Comparison of ENCODE assay signal across 23 cellular contexts in genomic region chr10:73408978-73409521, GRCh38. TPM values are rescaled to one million over a fixed set of nuclear protein-coding genes. Genes with fewer than 3 reads are reported as not detected.
DNase-seq lines count a peak whose midpoint lies in the region; ATAC-seq, FAIRE-seq and TF ChIP-seq lines count a peak whose summit lies in the region.
"Had no signal": no experiment of that assay in that cellular context is flagged by ENCODE, and none has a peak within 500 bp of the region (broad histone marks: within the 10 kb centered on the region; RNA-seq: fewer than 3 reads in every experiment).

No MANE protein-coding gene starts in this region.

- peaks cover 35% of the 10 kb centered on the region for H3K4me1 ChIP-seq in HepG2 (ENCODE audit: insufficient read depth, low read length)
- H3K4me1 ChIP-seq: BE2C had no signal

- H3K4me1 Mint-ChIP-seq in activated CD4-positive, alpha-beta T cell treated with anti-CD3 and anti-CD28 coated beads for 36 hours = peaks cover 63% of the 10 kb centered on the region
- H3K4me1 Mint-ChIP-seq in IgD-negative memory B cell = peaks cover 42 to 51% (median 46%) of the 10 kb centered on the region in 3 donors
- peaks cover 65% of the 10 kb centered on the region for H3K4me1 Mint-ChIP-seq in activated B cell treated with CpG ODN at 0.5 μM for 24 hours
- H3K4me1 Mint-ChIP-seq in neural crest cell = peaks cover 22% of the 10 kb centered on the region

- no peaks in the 10 kb centered on the region for H3K27me3 Mint-ChIP-seq in activated CD4-positive, alpha-beta T cell treated with anti-CD3 and anti-CD28 coated beads for 36 hours
- H3K27me3 Mint-ChIP-seq in IgD-negative memory B cell (no peaks in the 10 kb centered on the region), activated B cell treated with CpG ODN at 0.5 μM for 24 hours (no peaks in the 10 kb centered on the region), neural crest cell (ENCODE audit: low read depth) (no peaks in the 10 kb centered on the region)

- no peak overlapping the region for H3K4me3 ChIP-seq in HepG2 (replicated peaks in 1 of 3; ENCODE audit: insufficient read depth in 1 of 3, low read depth in 2 of 3, low read length in 3 of 3)
- H3K4me3 ChIP-seq: GM23248, SK-N-MC had no signal

- H3K36me3 Mint-ChIP-seq in activated CD4-positive, alpha-beta T cell treated with anti-CD3 and anti-CD28 coated beads for 36 hours (ENCODE audit: low read depth) = peaks cover 30% of the 10 kb centered on the region
- H3K36me3 Mint-ChIP-seq in IgD-negative memory B cell (peaks cover 5% of the 10 kb centered on the region), activated B cell treated with CpG ODN at 0.5 μM for 24 hours (ENCODE audit: low read depth) (peaks cover 35% of the 10 kb centered on the region), neural crest cell (ENCODE audit: low read depth) (no peaks in the 10 kb centered on the region)

- H3K36me3 ChIP-seq in HepG2 (replicated peaks in 1 of 2; ENCODE audit: control insufficient read depth in 1 of 2, insufficient read depth in 2 of 2, low read length in 2 of 2) = peaks cover 0 to 6% of the 10 kb centered on the region in 2 experiments; a peak in 1 of 5 replicates
- H3K36me3 ChIP-seq: BE2C had no signal

- H3K9me3 Mint-ChIP-seq in activated CD4-positive, alpha-beta T cell treated with anti-CD3 and anti-CD28 coated beads for 36 hours (ENCODE audit: low read depth) = no peaks in the 10 kb centered on the region
- no peaks in the 10 kb centered on the region for H3K9me3 Mint-ChIP-seq in IgD-negative memory B cell
- H3K9me3 Mint-ChIP-seq in activated B cell treated with CpG ODN at 0.5 μM for 24 hours = no peaks in the 10 kb centered on the region
- no peaks in the 10 kb centered on the region for H3K9me3 Mint-ChIP-seq in neural crest cell
- H3K9me3 Mint-ChIP-seq: CD8-positive, alpha-beta T cell had no signal

- CTCF ChIA-PET in activated CD4-positive, alpha-beta T cell treated with anti-CD3 and anti-CD28 coated beads for 36 hours (lab: Charles Lee) = interaction anchor here (1.4 kb wide), 1 partner anchor 121 kb away, joined by 3 read pairs; no protein-coding TSS in a partner anchor
- CTCF ChIA-PET in activated B cell treated with CpG ODN at 0.5 μM for 24 hours (lab: Charles Lee) (no interaction called here), HepG2 (lab: Yijun Ruan, JAX; ENCODE audit: low intra/inter-chr PET ratio, low total read pairs) (no interaction called here)

- no peak for TF ChIP-seq EP300 in HepG2 (IDR thresholded peaks at IDR 0.05; ENCODE audit: low read depth in 2 of 2, low read length in 2 of 2)
- no peak for TF ChIP-seq EP300 in HepG2 (CRISPR knock-in tag; IDR thresholded peaks at IDR 0.05; ENCODE audit: borderline replicate concordance)

- H3K79me2 ChIP-seq in HepG2 (ENCODE audit: insufficient read depth, low read length) = peaks cover 79% of the 10 kb centered on the region

- TF ChIP-seq CTCF in activated B cell treated with CpG ODN at 0.5 μM for 24 hours (IDR thresholded peaks at IDR 0.05) (no peak), neural crest cell (conservative IDR thresholded peaks at IDR 0.05) (no peak), HepG2 (CRISPR knock-in tag; IDR thresholded peaks at IDR 0.05) (no peak)

- TF ChIP-seq POLR2A in HepG2 (IDR thresholded peaks at IDR 0.05; ENCODE audit: insufficient read depth in 1 of 2, low read depth in 2 of 2, low read length in 2 of 2) = no peak

- TF ChIP-seq RAD21 in HepG2 (CRISPR knock-in tag; IDR thresholded peaks at IDR 0.05) = no peak

- no peak overlapping the region for H2AFZ ChIP-seq in HepG2 (ENCODE audit: low read length)
- H2AFZ ChIP-seq: GM23248 had no signal

- 88% methylated on average over 4 of the region's 4 CpGs for WGBS in HepG2 (ENCODE audit: low lambda C conversion rate)

- in situ Hi-C loops in HepG2 (cut with HindIII; ENCODE audit: extremely low pct_ligation_motif_present, low pct_unique_long_range_greater_than_20kb) = no loop called here

- intact Hi-C loops in activated CD4-positive, alpha-beta T cell treated with anti-CD3 and anti-CD28 coated beads for 36 hours (cut with DNase I, micrococcal nuclease) = no loop called here
- intact Hi-C loops in activated B cell treated with CpG ODN at 0.5 μM for 24 hours (cut with micrococcal nuclease) = no loop called here
- intact Hi-C loops in Right ventricle myocardium superior (cut with DNase I) = no loop called here
- intact Hi-C loops in HepG2 (cut with micrococcal nuclease; ENCODE audit: unreplicated experiment) = no loop called here

- no peak overlapping the region for H3K4me2 ChIP-seq in HepG2 (ENCODE audit: low read depth, low read length)

- no peak overlapping the region for H3K4me3 Mint-ChIP-seq in activated CD4-positive, alpha-beta T cell treated with anti-CD3 and anti-CD28 coated beads for 36 hours
- peak overlapping the region in 2 of 4 donors; percentile 81 to 96 for H3K4me3 Mint-ChIP-seq in IgD-negative memory B cell
- peak overlapping the region; percentile 3 for H3K4me3 Mint-ChIP-seq in activated B cell treated with CpG ODN at 0.5 μM for 24 hours
- H3K4me3 Mint-ChIP-seq in neural crest cell = peak overlapping the region; percentile 76

- no peak for DNase-seq in activated CD4-positive, alpha-beta T cell treated with anti-CD3 and anti-CD28 coated beads for 36 hours
- DNase-seq in activated CD4-positive, alpha-beta T cell treated with anti-CD3 and anti-CD28 coated beads, Interleukin-2, amount 50 U/mL, for 4 hours = no peak
- DNase-seq in activated B cell treated with CpG ODN at 0.5 μM for 24 hours (no peak), neural crest cell (ENCODE audit: low read depth, low spot score) (no peak), Right ventricle myocardium superior (no peak), HepG2 (ENCODE audit: low spot score) (no peak)
- DNase-seq: BE2C; CD8-positive, alpha-beta T cell; DMS79; GM23248; HCEC 1CT; KG1; NCI-H1048; NCI-H1436; NCI-H2029; NCI-H2171; NCI-H446; NCI-H69; SHP77 had no signal

- no TSS peak for BruUV-seq in HepG2 (replicated peaks; lab: Mats Ljungman, UMichigan)

- peaks cover 16% of the 10 kb centered on the region for H4K20me1 ChIP-seq in HepG2 (ENCODE audit: insufficient read depth, low read length)

- H3K27ac ChIP-seq in HepG2 (ENCODE audit: extremely low read length, insufficient read depth, low read length) = no peak overlapping the region
- H3K27ac ChIP-seq: GM23248, SK-N-MC had no signal

- no peaks in the 10 kb centered on the region; a peak in 1 of 5 replicates for H3K27me3 ChIP-seq in HepG2 (ENCODE audit: control insufficient read depth in 1 of 2, insufficient read depth in 2 of 2, low read length in 2 of 2)
- H3K27me3 ChIP-seq: BE2C had no signal

- H3K27ac Mint-ChIP-seq in activated CD4-positive, alpha-beta T cell treated with anti-CD3 and anti-CD28 coated beads for 36 hours = peak overlapping the region; percentile 39
- H3K27ac Mint-ChIP-seq in IgD-negative memory B cell (peak overlapping the region in 2 of 3 donors; percentile 3 to 70), activated B cell treated with CpG ODN at 0.5 μM for 24 hours (no peak overlapping the region), neural crest cell (ENCODE audit: unreplicated experiment) (no peak overlapping the region)
- H3K27ac Mint-ChIP-seq: CD8-positive, alpha-beta T cell had no signal

- H3K9ac ChIP-seq in HepG2 (ENCODE audit: insufficient read depth, low read depth, low read length) = no peak overlapping the region
- H3K9ac ChIP-seq: GM23248 had no signal

- no peak for FAIRE-seq in HepG2 (lab: Jason Lieb, UNC)
- FAIRE-seq: D721Med had no signal

- POLR2A ChIA-PET in activated CD4-positive, alpha-beta T cell treated with anti-CD3 and anti-CD28 coated beads for 36 hours (lab: Charles Lee) = no interaction called here
- POLR2A ChIA-PET in activated B cell treated with CpG ODN at 0.5 μM for 24 hours (lab: Charles Lee) (no interaction called here), HepG2 (lab: Yijun Ruan, JAX) (no interaction called here)

- ATAC-seq in activated CD4-positive, alpha-beta T cell treated with anti-CD3 and anti-CD28 coated beads for 36 hours = no peak
- ATAC-seq in activated B cell treated with CpG ODN at 0.5 μM for 24 hours (ENCODE audit: low read depth) (no peak), Right ventricle myocardium superior (ENCODE audit: poor library complexity) (no peak), HepG2 (no peak), GM18520 (IDR thresholded peaks at IDR 0.05; ENCODE audit: unreplicated experiment) (no peak)
- ATAC-seq: CD8-positive, alpha-beta T cell had no signal

- H3K9me3 ChIP-seq in HepG2 (ENCODE audit: low read length) = no peaks in the 10 kb centered on the region
- H3K9me3 ChIP-seq: BE2C had no signal

RNA-seq across cellular contexts. Expression of gene ANXA7, which starts 4.8 kb away (rescaled TPM):
- total RNA-seq in activated CD4-positive, alpha-beta T cell treated with anti-CD3 and anti-CD28 coated beads for 36 hours = 100 to 1,000 TPM in 1 of 2 experiments, 10 to 100 TPM in 1; 94.6 to 118 TPM
- 158 TPM for polyA plus RNA-seq in IgD-negative memory B cell
- 150 TPM in 2 replicates for total RNA-seq in activated B cell treated with CpG ODN at 0.5 μM for 24 hours
- 48.1 and 48.8 TPM in 2 replicates for total RNA-seq in neural crest cell
- total RNA-seq in Right ventricle myocardium superior = 99.4 TPM
- 89.0 and 139 TPM in 2 replicates for total RNA-seq in HepG2 (2016; rRNA removed; fragmentation: Illumina TruSeq; extraction: Trizol)
- 10.5 and 13.7 TPM in 2 replicates for total RNA-seq in HepG2 (2016; cell fraction: cytosol; rRNA removed; fragmentation: Illumina TruSeq; extraction: Trizol; ENCODE audit: low read depth)
- total RNA-seq in HepG2 (2016; cell fraction: insoluble cytoplasmic fraction; rRNA removed; fragmentation: Illumina TruSeq; extraction: Trizol) = 94.2 and 145 TPM in 2 replicates
- 21.5 and 22.7 TPM in 2 replicates for total RNA-seq in HepG2 (2016; cell fraction: membrane; rRNA removed; fragmentation: Illumina TruSeq; extraction: Trizol)
- total RNA-seq in HepG2 (2016; cell fraction: nucleus; rRNA removed; fragmentation: Illumina TruSeq; extraction: Trizol) = 39.7 and 46.6 TPM in 2 replicates
- polyA plus RNA-seq in HepG2 (2011; rRNA removed) = 54.8 and 59.4 TPM in 2 replicates
- polyA plus RNA-seq in HepG2 (2011; cell fraction: cytosol; rRNA removed) = 38.7 and 48.7 TPM in 2 replicates
- 28.0 and 34.8 TPM in 2 replicates for polyA plus RNA-seq in HepG2 (2011; cell fraction: nucleus; rRNA removed)
- 48.1 and 51.9 TPM in 2 replicates for polyA plus RNA-seq in HepG2 (2012)
- 7.4 and 8.4 TPM in 2 replicates for polyA plus RNA-seq in HepG2 (2016; cell fraction: cytosol; fragmentation: Illumina TruSeq; extraction: Trizol; ENCODE audit: low read depth)
- 157 and 162 TPM in 2 replicates for polyA plus RNA-seq in HepG2 (2016; cell fraction: insoluble cytoplasmic fraction; fragmentation: Illumina TruSeq; extraction: Trizol; ENCODE audit: low read depth)
- 13.1 and 14.0 TPM in 2 replicates for polyA plus RNA-seq in HepG2 (2016; cell fraction: membrane; fragmentation: Illumina TruSeq; extraction: Trizol; ENCODE audit: low read depth)
- polyA plus RNA-seq in HepG2 (2016; cell fraction: nucleus; fragmentation: Illumina TruSeq; extraction: Trizol; ENCODE audit: insufficient read depth, low read depth) = 64.1 and 68.1 TPM in 2 replicates
- polyA minus RNA-seq in HepG2 (2011; rRNA and poly(A)+ RNA removed; ENCODE audit: low replicate concordance) = 99.7 and 122 TPM in 2 replicates
- 42.4 and 48.0 TPM in 2 replicates for polyA minus RNA-seq in HepG2 (2011; cell fraction: cytosol; rRNA and poly(A)+ RNA removed)
- 29.0 and 39.9 TPM in 2 replicates for polyA minus RNA-seq in HepG2 (2011; cell fraction: nucleus; rRNA and poly(A)+ RNA removed)

RNA-seq across cellular contexts. Expression of gene MSS51, which starts 24.3 kb away (rescaled TPM):
- total RNA-seq in activated CD4-positive, alpha-beta T cell treated with anti-CD3 and anti-CD28 coated beads for 36 hours = 1 to 10 TPM; 1.9 to 2.4 TPM
- polyA plus RNA-seq in IgD-negative memory B cell = 0.35 TPM
- 4.0 and 5.2 TPM in 2 replicates for total RNA-seq in activated B cell treated with CpG ODN at 0.5 μM for 24 hours
- total RNA-seq in neural crest cell = 2.1 and 2.6 TPM in 2 replicates
- 1.8 TPM for total RNA-seq in Right ventricle myocardium superior
- 0.18 and 0.91 TPM in 2 replicates for total RNA-seq in HepG2 (2016; rRNA removed; fragmentation: Illumina TruSeq; extraction: Trizol)
- 0.09 and 0.20 TPM in 2 replicates for total RNA-seq in HepG2 (2016; cell fraction: cytosol; rRNA removed; fragmentation: Illumina TruSeq; extraction: Trizol; ENCODE audit: low read depth)
- 0.25 and 0.78 TPM in 2 replicates for total RNA-seq in HepG2 (2016; cell fraction: insoluble cytoplasmic fraction; rRNA removed; fragmentation: Illumina TruSeq; extraction: Trizol)
- total RNA-seq in HepG2 (2016; cell fraction: membrane; rRNA removed; fragmentation: Illumina TruSeq; extraction: Trizol) = 0.12 and 0.24 TPM in 2 replicates
- 1.7 and 1.8 TPM in 2 replicates for total RNA-seq in HepG2 (2016; cell fraction: nucleus; rRNA removed; fragmentation: Illumina TruSeq; extraction: Trizol)
- 2.3 and 2.4 TPM in 2 replicates for polyA plus RNA-seq in HepG2 (2011; rRNA removed)
- polyA plus RNA-seq in HepG2 (2011; cell fraction: cytosol; rRNA removed) = 0.52 and 0.54 TPM in 2 replicates
- 7.4 and 7.6 TPM in 2 replicates for polyA plus RNA-seq in HepG2 (2011; cell fraction: nucleus; rRNA removed)
- 0.76 and 1.1 TPM in 2 replicates for polyA plus RNA-seq in HepG2 (2012)
- polyA plus RNA-seq in HepG2 (2016; cell fraction: cytosol; fragmentation: Illumina TruSeq; extraction: Trizol; ENCODE audit: low read depth) = 0.09 TPM in 1 of 2 replicates, not detected in the other
- 0.12 and 0.15 TPM in 2 replicates for polyA plus RNA-seq in HepG2 (2016; cell fraction: insoluble cytoplasmic fraction; fragmentation: Illumina TruSeq; extraction: Trizol; ENCODE audit: low read depth)
- polyA plus RNA-seq in HepG2 (2016; cell fraction: membrane; fragmentation: Illumina TruSeq; extraction: Trizol; ENCODE audit: low read depth) = 0.11 and 0.16 TPM in 2 replicates
- polyA plus RNA-seq in HepG2 (2016; cell fraction: nucleus; fragmentation: Illumina TruSeq; extraction: Trizol; ENCODE audit: insufficient read depth, low read depth) = 2.8 and 3.4 TPM in 2 replicates
- 2.2 and 2.7 TPM in 2 replicates for polyA minus RNA-seq in HepG2 (2011; rRNA and poly(A)+ RNA removed; ENCODE audit: low replicate concordance)
- 0.26 and 0.30 TPM in 2 replicates for polyA minus RNA-seq in HepG2 (2011; cell fraction: cytosol; rRNA and poly(A)+ RNA removed)
- 6.8 and 7.6 TPM in 2 replicates for polyA minus RNA-seq in HepG2 (2011; cell fraction: nucleus; rRNA and poly(A)+ RNA removed)

RNA-seq across cellular contexts. Expression of gene CFAP70, which starts 50.4 kb away (rescaled TPM):
- total RNA-seq in activated CD4-positive, alpha-beta T cell treated with anti-CD3 and anti-CD28 coated beads for 36 hours = under 1 TPM; 0.58 to 0.71 TPM
- polyA plus RNA-seq in IgD-negative memory B cell = 0.43 TPM
- total RNA-seq in activated B cell treated with CpG ODN at 0.5 μM for 24 hours = 1.2 and 1.7 TPM in 2 replicates
- total RNA-seq in neural crest cell = 0.65 and 0.84 TPM in 2 replicates
- 1.5 TPM for total RNA-seq in Right ventricle myocardium superior
- total RNA-seq in HepG2 (2016; rRNA removed; fragmentation: Illumina TruSeq; extraction: Trizol) = 0.13 and 0.27 TPM in 2 replicates
- 0.09 TPM in 1 of 2 replicates, not detected in the other for total RNA-seq in HepG2 (2016; cell fraction: cytosol; rRNA removed; fragmentation: Illumina TruSeq; extraction: Trizol; ENCODE audit: low read depth)
- total RNA-seq in HepG2 (2016; cell fraction: insoluble cytoplasmic fraction; rRNA removed; fragmentation: Illumina TruSeq; extraction: Trizol) = 0.24 and 0.25 TPM in 2 replicates
- 0.06 and 0.10 TPM in 2 replicates for total RNA-seq in HepG2 (2016; cell fraction: membrane; rRNA removed; fragmentation: Illumina TruSeq; extraction: Trizol)
- total RNA-seq in HepG2 (2016; cell fraction: nucleus; rRNA removed; fragmentation: Illumina TruSeq; extraction: Trizol) = 0.37 and 0.47 TPM in 2 replicates
- polyA plus RNA-seq in HepG2 (2011; rRNA removed) = 0.33 and 0.38 TPM in 2 replicates
- 0.08 and 0.14 TPM in 2 replicates for polyA plus RNA-seq in HepG2 (2011; cell fraction: cytosol; rRNA removed)
- 0.59 and 0.73 TPM in 2 replicates for polyA plus RNA-seq in HepG2 (2011; cell fraction: nucleus; rRNA removed)
- 0.24 and 0.31 TPM in 2 replicates for polyA plus RNA-seq in HepG2 (2012)
- not detected in 2 replicates for polyA plus RNA-seq in HepG2 (2016; cell fraction: cytosol; fragmentation: Illumina TruSeq; extraction: Trizol; ENCODE audit: low read depth)
- polyA plus RNA-seq in HepG2 (2016; cell fraction: insoluble cytoplasmic fraction; fragmentation: Illumina TruSeq; extraction: Trizol; ENCODE audit: low read depth) = 0.05 and 0.12 TPM in 2 replicates
- polyA plus RNA-seq in HepG2 (2016; cell fraction: membrane; fragmentation: Illumina TruSeq; extraction: Trizol; ENCODE audit: low read depth) = not detected in 2 replicates
- polyA plus RNA-seq in HepG2 (2016; cell fraction: nucleus; fragmentation: Illumina TruSeq; extraction: Trizol; ENCODE audit: insufficient read depth, low read depth) = 0.79 and 0.90 TPM in 2 replicates
- 0.14 and 0.98 TPM in 2 replicates for polyA minus RNA-seq in HepG2 (2011; rRNA and poly(A)+ RNA removed; ENCODE audit: low replicate concordance)
- polyA minus RNA-seq in HepG2 (2011; cell fraction: cytosol; rRNA and poly(A)+ RNA removed) = not detected in 2 replicates
- polyA minus RNA-seq in HepG2 (2011; cell fraction: nucleus; rRNA and poly(A)+ RNA removed) = 1.1 and 1.5 TPM in 2 replicates

Comparison
In these comparisons a context has a peak if more than half of its experiments do, and no peak if none do; other contexts are left out.
1. H3K27ac Mint-ChIP-seq: peak in activated CD4-positive, alpha-beta T cell treated with anti-CD3 and anti-CD28 coated beads for 36 hours (single experiment) and IgD-negative memory B cell (2 of 3); none in activated B cell treated with CpG ODN at 0.5 μM for 24 hours (single experiment) and neural crest cell (single experiment).